Comparison of ENCODE assay signal across 10 cellular contexts in the genomic region with DNA sequence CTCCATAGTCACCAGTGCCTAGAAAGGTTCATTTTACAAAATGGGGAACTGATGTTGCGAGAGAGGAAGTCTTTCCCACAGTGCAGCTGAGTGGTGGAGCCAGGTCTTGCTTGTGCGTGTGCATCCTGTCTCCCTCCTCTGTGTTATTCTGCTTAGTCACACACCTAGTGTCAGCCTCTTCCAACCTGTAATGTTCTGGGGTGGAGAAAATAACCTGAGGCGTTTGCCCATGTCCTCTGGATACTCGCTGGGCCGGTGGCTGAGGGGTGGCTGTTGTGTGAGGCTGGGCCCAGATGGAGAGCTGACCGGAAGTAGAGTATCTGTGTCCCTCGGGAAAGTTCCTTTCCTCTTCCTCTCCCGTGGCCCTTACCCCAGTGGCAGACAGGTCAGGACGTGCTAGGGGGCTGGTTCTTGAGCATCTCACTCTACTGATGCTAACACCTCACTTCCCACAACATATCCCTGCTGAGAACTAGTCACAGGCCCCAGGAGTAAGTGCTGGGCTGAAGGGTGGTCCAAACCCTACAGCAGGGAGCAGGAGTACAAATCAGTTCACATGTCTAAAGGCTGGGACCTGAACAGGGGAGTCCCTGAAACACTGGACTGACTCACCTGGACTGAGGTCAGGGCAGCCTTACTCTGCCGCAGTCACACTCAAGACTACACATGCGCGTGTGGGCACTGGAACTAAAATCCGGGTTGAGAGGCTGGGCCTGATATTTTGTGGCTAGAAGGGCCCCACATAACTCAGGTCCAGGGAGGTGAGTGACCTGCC. TPM values are rescaled to one million over a fixed set of nuclear protein-coding genes. Genes with fewer than 3 reads are reported as not detected.
DNase-seq lines count a peak whose midpoint lies in the region; ATAC-seq and TF ChIP-seq lines count a peak whose summit lies in the region.
"Had no signal": no experiment of that assay in that cellular context is flagged by ENCODE, and none has a peak within 500 bp of the region (broad histone marks: within the 10 kb centered on the region; RNA-seq: fewer than 3 reads in every experiment).

No MANE protein-coding gene starts in this region.

- TF ChIP-seq CTCF in lung (IDR thresholded peaks at IDR 0.05; ENCODE audit: control extremely low read depth, extremely low read depth) (no peak), omental fat pad (IDR thresholded peaks at IDR 0.05) (no peak)

- no peak overlapping the region for H3K9ac ChIP-seq in BLaER1

- peak overlapping the region; percentile 98 for H3K27ac Mint-ChIP-seq in activated T-helper 17 cell treated with anti-CD3 and anti-CD28 coated beads, Interleukin-2, amount 50 U/mL, for 72 hours

- no peak overlapping the region for H3K27ac ChIP-seq in BLaER1
- peak overlapping the region in 1 of 2 donors; percentile 18 for H3K27ac ChIP-seq in lung (ENCODE audit: low read depth in 1 of 2, low read length in 1 of 2)

- peaks cover 52% of the 10 kb centered on the region for H3K36me3 ChIP-seq in BLaER1
- peaks cover 14 to 39% of the 10 kb centered on the region in 2 donors for H3K36me3 ChIP-seq in lung (ENCODE audit: control insufficient read depth in 2 of 2, insufficient read depth in 2 of 2, low read length in 2 of 2)

- peaks cover 46% of the 10 kb centered on the region for H3K4me1 Mint-ChIP-seq in activated T-helper 17 cell treated with anti-CD3 and anti-CD28 coated beads, Interleukin-2, amount 50 U/mL, for 72 hours

- no peaks in the 10 kb centered on the region for H3K27me3 Mint-ChIP-seq in activated T-helper 17 cell treated with anti-CD3 and anti-CD28 coated beads, Interleukin-2, amount 50 U/mL, for 72 hours

- H3K4me1 ChIP-seq in BLaER1 = peaks cover 22% of the 10 kb centered on the region
- no peaks in the 10 kb centered on the region for H3K4me1 ChIP-seq in lung (ENCODE audit: control insufficient read depth in 2 of 2, insufficient read depth in 2 of 2, low read length in 2 of 2)

- H4K20me1 ChIP-seq in BLaER1 = peaks cover 19% of the 10 kb centered on the region; the same call in 1 of the 2 replicates

- whole genome bisulfite sequencing in lung, 2 donors = 48 to 67% methylated on average over 13 of the region's 13 CpGs

- peak overlapping the region; percentile 55 for H3K4me2 ChIP-seq in BLaER1

- ATAC-seq in activated T-helper 17 cell treated with anti-CD3 and anti-CD28 coated beads, Interleukin-2, amount 50 U/mL, for 72 hours (replicated peaks) = peak; percentile 68
- ATAC-seq in lung (ENCODE audit: insufficient read depth, low FRiP score) (peak; percentile 22), HG03159 (IDR thresholded peaks at IDR 0.05; ENCODE audit: unreplicated experiment) (no peak), omental fat pad (ENCODE audit: low FRiP score) (no peak)

- H3K9me3 ChIP-seq in BLaER1 (no peaks in the 10 kb centered on the region), lung (ENCODE audit: control insufficient read depth in 2 of 2, insufficient read depth in 1 of 2, low read length in 1 of 2) (no peaks in the 10 kb centered on the region)

- H3K27me3 ChIP-seq in BLaER1 (no peaks in the 10 kb centered on the region), lung (ENCODE audit: control insufficient read depth, insufficient read depth) (no peaks in the 10 kb centered on the region)

- H3K9me3 Mint-ChIP-seq in activated T-helper 17 cell treated with anti-CD3 and anti-CD28 coated beads, Interleukin-2, amount 50 U/mL, for 72 hours = no peaks in the 10 kb centered on the region

- peak; percentile 57 for DNase-seq in Jurkat, Clone E6-1 (ENCODE audit: low read depth, low spot score)
- no peak for DNase-seq in lung (ENCODE audit: low spot score)
- no peak for DNase-seq in NCI-H1092 treated with DMSO at 0.1 percent for 48 hours (lab: John Stamatoyannopoulos, UW)
- DNase-seq in stimulated activated CD4-positive, alpha-beta T cell treated with anti-CD3 and anti-CD28 coated beads, Interleukin-4, amount 100 ng/mL, for 1 hour = no peak
- no peak for DNase-seq in omental fat pad (ENCODE audit: low spot score)
- DNase-seq: DMS79; stimulated activated CD4-positive, alpha-beta T cell treated with anti-CD3 and anti-CD28 coated beads, Interleukin-2, amount 100 ng/mL, for 24 hours had no signal

- no peak overlapping the region for H3K4me3 ChIP-seq in BLaER1
- no peak overlapping the region for H3K4me3 ChIP-seq in Jurkat, Clone E6-1 (ENCODE audit: low read length)
- H3K4me3 ChIP-seq in lung = no peak overlapping the region

- peaks cover 80% of the 10 kb centered on the region for H3K36me3 Mint-ChIP-seq in activated T-helper 17 cell treated with anti-CD3 and anti-CD28 coated beads, Interleukin-2, amount 50 U/mL, for 72 hours (ENCODE audit: low read depth)

- H3K4me3 Mint-ChIP-seq in activated T-helper 17 cell treated with anti-CD3 and anti-CD28 coated beads, Interleukin-2, amount 50 U/mL, for 72 hours = peak overlapping the region; percentile 92

RNA-seq across cellular contexts. Expression of gene MLF2, which starts 7.0 kb away (rescaled TPM):
- polyA plus RNA-seq in Jurkat, Clone E6-1 (2012; ENCODE audit: insufficient read depth, insufficient read length) = 174 TPM
- 100 to 1,000 TPM; 132 to 279 TPM for total RNA-seq in activated T-helper 17 cell treated with anti-CD3 and anti-CD28 coated beads, Interleukin-2, amount 50 U/mL, for 72 hours
- total RNA-seq in lung = 100 to 1,000 TPM in 1 of 2 donors, 10 to 100 TPM in 1; 95.9 to 160 TPM
- 100 to 1,000 TPM; 169 to 171 TPM for polyA plus RNA-seq in lung
- total RNA-seq in omental fat pad = 100 to 1,000 TPM; 127 to 150 (median 129) TPM

RNA-seq across cellular contexts. Expression of gene PTMS, which starts 20.2 kb away (rescaled TPM):
- polyA plus RNA-seq in Jurkat, Clone E6-1 (2012; ENCODE audit: insufficient read depth, insufficient read length) = 82.4 TPM
- 100 to 1,000 TPM in 1 of 2 donors, 10 to 100 TPM in 1; 71.3 to 161 TPM for total RNA-seq in activated T-helper 17 cell treated with anti-CD3 and anti-CD28 coated beads, Interleukin-2, amount 50 U/mL, for 72 hours
- 100 to 1,000 TPM in 1 of 2 donors, 10 to 100 TPM in 1; 65.6 to 301 TPM for total RNA-seq in lung
- polyA plus RNA-seq in lung = 100 to 1,000 TPM; 196 to 801 TPM
- 100 to 1,000 TPM in 2 of 4 donors, 10 to 100 TPM in 2; 77.6 to 143 (median 113) TPM for total RNA-seq in omental fat pad

RNA-seq across cellular contexts. Expression of gene COPS7A, which starts 22.1 kb away (rescaled TPM):
- 48.5 TPM for polyA plus RNA-seq in Jurkat, Clone E6-1 (2012; ENCODE audit: insufficient read depth, insufficient read length)
- 10 to 100 TPM; 36.5 to 38.7 TPM for total RNA-seq in activated T-helper 17 cell treated with anti-CD3 and anti-CD28 coated beads, Interleukin-2, amount 50 U/mL, for 72 hours
- total RNA-seq in lung = 10 to 100 TPM; 40.1 to 74.7 TPM
- polyA plus RNA-seq in lung = 10 to 100 TPM; 53.4 to 69.0 TPM
- total RNA-seq in omental fat pad = 10 to 100 TPM; 51.2 to 64.0 (median 62.7) TPM

RNA-seq across cellular contexts. Expression of gene LAG3, which starts 26.4 kb away (rescaled TPM):
- polyA plus RNA-seq in Jurkat, Clone E6-1 (2012; ENCODE audit: insufficient read depth, insufficient read length) = 1.5 TPM
- 100 to 1,000 TPM in 1 of 2 donors, 10 to 100 TPM in 1; 45.6 to 206 TPM for total RNA-seq in activated T-helper 17 cell treated with anti-CD3 and anti-CD28 coated beads, Interleukin-2, amount 50 U/mL, for 72 hours
- 1 to 10 TPM in 1 of 2 donors, under 1 TPM in 1; 0.82 to 1.7 TPM for total RNA-seq in lung
- 1 to 10 TPM; 1.2 to 1.7 TPM for polyA plus RNA-seq in lung
- total RNA-seq in omental fat pad = 1 to 10 TPM in 2 of 4 donors, under 1 TPM in 2; 0.44 to 2.2 (median 0.92) TPM

RNA-seq across cellular contexts. Expression of gene CD4, which starts 43.4 kb away (rescaled TPM):
- polyA plus RNA-seq in Jurkat, Clone E6-1 (2012; ENCODE audit: insufficient read depth, insufficient read length) = not detected
- total RNA-seq in activated T-helper 17 cell treated with anti-CD3 and anti-CD28 coated beads, Interleukin-2, amount 50 U/mL, for 72 hours = 100 to 1,000 TPM; 224 to 261 TPM
- total RNA-seq in lung (10 to 100 TPM; 60.6 to 83.7 TPM), omental fat pad (10 to 100 TPM; 19.7 to 26.5 (median 21.8) TPM)
- polyA plus RNA-seq in lung = 10 to 100 TPM; 20.6 to 45.5 TPM

Comparison
In these comparisons a context has a peak if more than half of its experiments do, and no peak if none do; other contexts are left out.
1. ATAC-seq: peak in activated T-helper 17 cell treated with anti-CD3 and anti-CD28 coated beads, Interleukin-2, amount 50 U/mL, for 72 hours (single experiment) and lung (single experiment); none in HG03159 (single experiment) and omental fat pad (single experiment).